Comparison of ENCODE assay signal across 25 cellular contexts in genomic region chr2:160621748-160622147, GRCh38.
DNase-seq lines count a peak whose midpoint lies in the region; ATAC-seq, FAIRE-seq and TF ChIP-seq lines count a peak whose summit lies in the region.
"Had no signal": no experiment of that assay in that cellular context is flagged by ENCODE, and none has a peak within 500 bp of the region (broad histone marks: within the 10 kb centered on the region; RNA-seq: fewer than 3 reads in every experiment).

No MANE protein-coding gene starts in this region.

- H3K4me3 Mint-ChIP-seq in effector memory CD8-positive, alpha-beta T cell, result no peak overlapping the region
- H3K4me3 Mint-ChIP-seq: CD14-positive monocyte; CD8-positive, alpha-beta memory T cell; GM23338; H9; HFFc6 had no signal

- no peaks in the 10 kb centered on the region for H3K36me3 ChIP-seq in bronchial epithelial cell (ENCODE audit: control insufficient read depth, insufficient read depth, low read length)
- H3K36me3 ChIP-seq: BE2C, MG63, SJCRH30 had no signal

- H3K4me1 Mint-ChIP-seq in effector memory CD8-positive, alpha-beta T cell (ENCODE audit: low read depth in 2 of 2), result no peaks in the 10 kb centered on the region
- H3K4me1 Mint-ChIP-seq: CD14-positive monocyte; CD8-positive, alpha-beta memory T cell; H9 had no signal

- no peaks in the 10 kb centered on the region for H3K9me3 Mint-ChIP-seq in effector memory CD8-positive, alpha-beta T cell

- no peaks in the 10 kb centered on the region for H3K36me3 Mint-ChIP-seq in effector memory CD8-positive, alpha-beta T cell (ENCODE audit: insufficient read depth)

- H3K4me3 ChIP-seq in bronchial epithelial cell (ENCODE audit: low read depth, low read length), result no peak overlapping the region
- H3K4me3 ChIP-seq: GM23338, MG63, SJCRH30 had no signal

- H3K27me3 ChIP-seq in bronchial epithelial cell (ENCODE audit: control insufficient read depth, insufficient read depth, low read length), result no peaks in the 10 kb centered on the region
- H3K27me3 ChIP-seq: BE2C, MG63, SJCRH30 had no signal

- no peak for FAIRE-seq in bronchial epithelial cell (lab: Jason Lieb, UNC)
- FAIRE-seq: G401.6, HTR-8/SVneo had no signal

- no peaks in the 10 kb centered on the region for H3K27me3 Mint-ChIP-seq in effector memory CD8-positive, alpha-beta T cell

- no peak for ATAC-seq in effector memory CD8-positive, alpha-beta T cell (replicated peaks)
- ATAC-seq: GM23338, Right ventricle myocardium inferior, SK-N-SH treated with all-trans-retinoic acid at 6 μM for 48 hours had no signal

- DNase-seq in NCI-H510A treated with DMSO at 0.1 percent for 48 hours (lab: John Stamatoyannopoulos, UW) (peak; percentile 24), NCI-H510A (lab: John Stamatoyannopoulos, UW) (no peak), bronchial epithelial cell (ENCODE audit: low read depth) (peak; percentile 61), iris pigment epithelial cell (ENCODE audit: low read depth) (peak; percentile 79), AG08396 (ENCODE audit: low spot score) (no peak)
- DNase-seq in effector CD8-positive, alpha-beta T cell (lab: John Stamatoyannopoulos, UW), result no peak
- no peak for DNase-seq in effector memory CD8-positive, alpha-beta T cell
- DNase-seq: BE2C; CD8-positive, alpha-beta memory T cell; DMS153; H9; HFFc6; KG1; MG63; NCI-H2029 treated with DMSO at 0.1 percent for 48 hours; NCI-H2227 treated with DMSO at 0.1 percent for 48 hours; NCI-H524; NCI-H774; SJCRH30 had no signal

- no peak overlapping the region for H3K27ac Mint-ChIP-seq in effector memory CD8-positive, alpha-beta T cell
- H3K27ac Mint-ChIP-seq: CD14-positive monocyte; CD8-positive, alpha-beta memory T cell; GM23338; H9; HFFc6 had no signal

- TF ChIP-seq CTCF in bronchial epithelial cell (IDR thresholded peaks at IDR 0.05; ENCODE audit: insufficient read depth, low read length, severe bottlenecking), result no peak

Comparison
In these comparisons a context has a peak if more than half of its experiments do, and no peak if none do; other contexts are left out.
1. DNase-seq: peak in NCI-H510A treated with DMSO at 0.1 percent for 48 hours (single experiment), bronchial epithelial cell (single experiment) and iris pigment epithelial cell (single experiment); none in NCI-H510A (single experiment), effector CD8-positive, alpha-beta T cell (single experiment), effector memory CD8-positive, alpha-beta T cell (0 of 3) and AG08396 (single experiment).